ENCODE assay signal across 8 cellular contexts in genomic region chr19:11197291-11198174, GRCh38. TPM values are rescaled to one million over a fixed set of nuclear protein-coding genes. Genes with fewer than 3 reads are reported as not detected.
DNase-seq lines count a peak whose midpoint lies in the region; ATAC-seq and TF ChIP-seq lines count a peak whose summit lies in the region.

KANK2 (minus strand) TSS chr19:11197545; CDS start chr19:11194511, 3,034 bp downstream.

- H3K9me3 ChIP-seq in A673 (ENCODE audit: low read depth, low read length, poor library complexity, severe bottlenecking) (no peaks in the 10 kb centered on the region), left lung (no peaks in the 10 kb centered on the region)

- POLR2A ChIA-PET in A673 (lab: Charles Lee; ENCODE audit: low non-redundant PET): no interaction called here

- H3K27ac Mint-ChIP-seq in dendritic cell treated with granulocyte-macrophage colony-stimulating factor and Interleukin-4, amounts not matched to agents 40 ng/mL and 50 ng/mL, for 4 days: peak within 1 kb of the TSS; percentile 53

- no peak for TF ChIP-seq CTCF in A673 (conservative IDR thresholded peaks at IDR 0.05; ENCODE audit: low read depth, low read length)
- TF ChIP-seq CTCF in left lung (IDR thresholded peaks at IDR 0.05): no peak

- CTCF ChIA-PET in A673 (lab: Charles Lee): no interaction called here

- H3K36me3 Mint-ChIP-seq in dendritic cell treated with granulocyte-macrophage colony-stimulating factor and Interleukin-4, amounts not matched to agents 40 ng/mL and 50 ng/mL, for 4 days (ENCODE audit: low read depth): no peaks in the 10 kb centered on the region

- DNase-seq in A673 (ENCODE audit: low spot score) (peak; percentile 80), NCI-H510A (lab: John Stamatoyannopoulos, UW) (peak; percentile 91), left lung (peak; percentile 87 to 94)
- peak; percentile 44 to 63 for DNase-seq in activated CD4-positive, alpha-beta T cell treated with anti-CD3 and anti-CD28 coated beads, Interleukin-2, amount 50 U/mL, for 24 hours (ENCODE audit: low read depth in 1 of 2, low spot score in 1 of 2)
- peak; percentile 57 for DNase-seq in stimulated activated CD4-positive, alpha-beta T cell treated with anti-CD3 and anti-CD28 coated beads, Interleukin-2, amount 100 ng/mL, for 4 hours (ENCODE audit: low read depth)

- H3K4me1 Mint-ChIP-seq in dendritic cell treated with granulocyte-macrophage colony-stimulating factor and Interleukin-4, amounts not matched to agents 40 ng/mL and 50 ng/mL, for 4 days (ENCODE audit: low read depth): peaks cover 27% of the 10 kb centered on the region

- H3K27me3 Mint-ChIP-seq in dendritic cell treated with granulocyte-macrophage colony-stimulating factor and Interleukin-4, amounts not matched to agents 40 ng/mL and 50 ng/mL, for 4 days: peaks cover 26% of the 10 kb centered on the region

- ATAC-seq in GM18873 (IDR thresholded peaks at IDR 0.05; ENCODE audit: low FRiP score, unreplicated experiment) (peak; percentile 49), HG03159 (IDR thresholded peaks at IDR 0.05; ENCODE audit: unreplicated experiment) (peak; percentile 64), left lung (peak; percentile 93)

- no TSS peak for BruUV-seq in A673 (replicated peaks; lab: Mats Ljungman, UMichigan)

- peak within 1 kb of the TSS; percentile 68 for H3K4me3 ChIP-seq in A673 (ENCODE audit: low read depth, low read length, poor library complexity, severe bottlenecking)
- H3K4me3 ChIP-seq in left lung: peak within 1 kb of the TSS; percentile 45 to 56

- H3K9me3 Mint-ChIP-seq in dendritic cell treated with granulocyte-macrophage colony-stimulating factor and Interleukin-4, amounts not matched to agents 40 ng/mL and 50 ng/mL, for 4 days: no peaks in the 10 kb centered on the region

- H3K27me3 ChIP-seq in A673 (replicated peaks; ENCODE audit: insufficient read depth, low read depth, low read length, poor library complexity): no peaks in the 10 kb centered on the region
- peaks cover 0 to 10% of the 10 kb centered on the region in 2 donors for H3K27me3 ChIP-seq in left lung

- peak within 1 kb of the TSS; percentile 73 for H3K27ac ChIP-seq in A673 (ENCODE audit: low read depth, low read length, poor library complexity, severe bottlenecking)
- H3K27ac ChIP-seq in left lung: peak within 1 kb of the TSS; percentile 38 to 81

- H3K4me3 Mint-ChIP-seq in dendritic cell treated with granulocyte-macrophage colony-stimulating factor and Interleukin-4, amounts not matched to agents 40 ng/mL and 50 ng/mL, for 4 days: peak within 1 kb of the TSS; percentile 73

- peaks cover 32% of the 10 kb centered on the region for H3K4me1 ChIP-seq in A673 (ENCODE audit: insufficient read depth, low read length, poor library complexity, severe bottlenecking)
- peaks cover 14 to 43% of the 10 kb centered on the region in 2 donors for H3K4me1 ChIP-seq in left lung

- H3K36me3 ChIP-seq in A673 (ENCODE audit: insufficient read depth, low read length, poor library complexity, severe bottlenecking): peaks cover 18% of the 10 kb centered on the region
- peaks cover 0 to 38% of the 10 kb centered on the region in 2 donors for H3K36me3 ChIP-seq in left lung

- intact Hi-C loops in A673 (cut with micrococcal nuclease; ENCODE audit: unreplicated experiment): no loop called here
- intact Hi-C loops in dendritic cell treated with granulocyte-macrophage colony-stimulating factor and Interleukin-4, amounts not matched to agents 40 ng/mL and 50 ng/mL, for 4 days (cut with micrococcal nuclease): no loop called here
- intact Hi-C loops in left lung (cut with DNase I): loop anchor here in 1 of 2 donors (10.0 kb wide), 1 partner anchor 53 kb away; no protein-coding TSS in a partner anchor

RNA-seq across cellular contexts. Expression of gene KANK2, which starts in this region (rescaled TPM):
- total RNA-seq in A673 (2021): 85.8 and 90.9 TPM in 2 replicates
- 100 to 1,000 TPM; 179 to 194 TPM for total RNA-seq in left lung

Comparison
In these comparisons a context has a peak if more than half of its experiments do, and no peak if none do; other contexts are left out.
1. Peak in every context shown above with its lines: DNase-seq, ATAC-seq, H3K4me3 ChIP-seq and H3K27ac ChIP-seq.